In the genomic region with DNA sequence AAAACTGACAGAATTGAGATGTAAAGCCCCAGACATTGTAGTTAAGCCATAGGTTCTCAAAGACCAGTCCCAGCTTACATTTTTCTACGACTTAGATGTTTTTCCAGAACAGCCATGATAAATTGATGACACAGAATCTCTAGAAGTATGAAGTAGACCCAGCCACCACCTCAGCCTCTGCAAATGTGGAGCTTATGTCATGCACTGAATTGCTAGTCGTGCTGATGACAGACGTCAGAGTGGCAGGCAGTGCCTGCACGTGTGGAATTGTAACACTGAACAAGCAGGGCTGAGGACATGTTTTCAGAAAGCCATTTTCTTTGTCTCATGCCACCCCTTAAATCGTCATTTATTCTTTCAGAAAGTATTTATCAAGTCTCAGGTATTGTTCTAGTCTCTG, we compare ENCODE assay signal across 2 cellular contexts.
TF ChIP-seq lines count a peak whose summit lies in the region.

No MANE protein-coding gene starts in this region.

TF ChIP-seq in HCT116, 20 proteins besides CTCF, POLR2A, EP300 and RAD21:
- TF ChIP-seq EZH2phosphoT487 (IDR thresholded peaks at IDR 0.05; ENCODE audit: borderline replicate concordance) = no peak
- TF ChIP-seq SRF (IDR thresholded peaks at IDR 0.05; ENCODE audit: low read depth) = no peak
- no peak for TF ChIP-seq POLR2AphosphoS5 (IDR thresholded peaks at IDR 0.05; ENCODE audit: low read depth, low read length)
- TF ChIP-seq YY1 (IDR thresholded peaks at IDR 0.05; ENCODE audit: extremely low read depth, insufficient replicate concordance, low read depth, low read length) = no peak
- no peak for TF ChIP-seq FOSL1 (IDR thresholded peaks at IDR 0.05; ENCODE audit: low read depth)
- no peak for TF ChIP-seq ELF1 (IDR thresholded peaks at IDR 0.05; ENCODE audit: borderline replicate concordance, low read depth)
- TF ChIP-seq, protein P1, sequence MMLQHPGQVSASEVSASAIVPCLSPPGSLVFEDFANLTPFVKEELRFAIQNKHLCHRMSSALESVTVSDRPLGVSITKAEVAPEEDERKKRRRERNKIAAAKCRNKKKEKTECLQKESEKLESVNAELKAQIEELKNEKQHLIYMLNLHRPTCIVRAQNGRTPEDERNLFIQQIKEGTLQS (IDR thresholded peaks at IDR 0.05) = no peak
- no peak for TF ChIP-seq JUND (IDR thresholded peaks at IDR 0.05)
- TF ChIP-seq, protein P2, sequence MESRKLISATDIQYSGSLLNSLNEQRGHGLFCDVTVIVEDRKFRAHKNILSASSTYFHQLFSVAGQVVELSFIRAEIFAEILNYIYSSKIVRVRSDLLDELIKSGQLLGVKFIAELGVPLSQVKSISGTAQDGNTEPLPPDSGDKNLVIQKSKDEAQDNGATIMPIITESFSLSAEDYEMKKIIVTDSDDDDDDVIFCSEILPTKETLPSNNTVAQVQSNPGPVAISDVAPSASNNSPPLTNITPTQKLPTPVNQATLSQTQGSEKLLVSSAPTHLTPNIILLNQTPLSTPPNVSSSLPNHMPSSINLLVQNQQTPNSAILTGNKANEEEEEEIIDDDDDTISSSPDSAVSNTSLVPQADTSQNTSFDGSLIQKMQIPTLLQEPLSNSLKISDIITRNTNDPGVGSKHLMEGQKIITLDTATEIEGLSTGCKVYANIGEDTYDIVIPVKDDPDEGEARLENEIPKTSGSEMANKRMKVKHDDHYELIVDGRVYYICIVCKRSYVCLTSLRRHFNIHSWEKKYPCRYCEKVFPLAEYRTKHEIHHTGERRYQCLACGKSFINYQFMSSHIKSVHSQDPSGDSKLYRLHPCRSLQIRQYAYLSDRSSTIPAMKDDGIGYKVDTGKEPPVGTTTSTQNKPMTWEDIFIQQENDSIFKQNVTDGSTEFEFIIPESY (IDR thresholded peaks at IDR 0.05; ENCODE audit: extremely low read depth, insufficient replicate concordance, low read length) = no peak
- TF ChIP-seq, protein P3, sequence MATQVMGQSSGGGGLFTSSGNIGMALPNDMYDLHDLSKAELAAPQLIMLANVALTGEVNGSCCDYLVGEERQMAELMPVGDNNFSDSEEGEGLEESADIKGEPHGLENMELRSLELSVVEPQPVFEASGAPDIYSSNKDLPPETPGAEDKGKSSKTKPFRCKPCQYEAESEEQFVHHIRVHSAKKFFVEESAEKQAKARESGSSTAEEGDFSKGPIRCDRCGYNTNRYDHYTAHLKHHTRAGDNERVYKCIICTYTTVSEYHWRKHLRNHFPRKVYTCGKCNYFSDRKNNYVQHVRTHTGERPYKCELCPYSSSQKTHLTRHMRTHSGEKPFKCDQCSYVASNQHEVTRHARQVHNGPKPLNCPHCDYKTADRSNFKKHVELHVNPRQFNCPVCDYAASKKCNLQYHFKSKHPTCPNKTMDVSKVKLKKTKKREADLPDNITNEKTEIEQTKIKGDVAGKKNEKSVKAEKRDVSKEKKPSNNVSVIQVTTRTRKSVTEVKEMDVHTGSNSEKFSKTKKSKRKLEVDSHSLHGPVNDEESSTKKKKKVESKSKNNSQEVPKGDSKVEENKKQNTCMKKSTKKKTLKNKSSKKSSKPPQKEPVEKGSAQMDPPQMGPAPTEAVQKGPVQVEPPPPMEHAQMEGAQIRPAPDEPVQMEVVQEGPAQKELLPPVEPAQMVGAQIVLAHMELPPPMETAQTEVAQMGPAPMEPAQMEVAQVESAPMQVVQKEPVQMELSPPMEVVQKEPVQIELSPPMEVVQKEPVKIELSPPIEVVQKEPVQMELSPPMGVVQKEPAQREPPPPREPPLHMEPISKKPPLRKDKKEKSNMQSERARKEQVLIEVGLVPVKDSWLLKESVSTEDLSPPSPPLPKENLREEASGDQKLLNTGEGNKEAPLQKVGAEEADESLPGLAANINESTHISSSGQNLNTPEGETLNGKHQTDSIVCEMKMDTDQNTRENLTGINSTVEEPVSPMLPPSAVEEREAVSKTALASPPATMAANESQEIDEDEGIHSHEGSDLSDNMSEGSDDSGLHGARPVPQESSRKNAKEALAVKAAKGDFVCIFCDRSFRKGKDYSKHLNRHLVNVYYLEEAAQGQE (IDR thresholded peaks at IDR 0.05; ENCODE audit: low read depth) = no peak
- TF ChIP-seq EGR1 (IDR thresholded peaks at IDR 0.05; ENCODE audit: low read depth) = no peak

TF ChIP-seq in SK-N-SH, 30 proteins besides CTCF, POLR2A, EP300 and RAD21:
- TF ChIP-seq, protein P3 (IDR thresholded peaks at IDR 0.05; ENCODE audit: low read depth, low read length) = no peak
- TF ChIP-seq, protein P4, sequence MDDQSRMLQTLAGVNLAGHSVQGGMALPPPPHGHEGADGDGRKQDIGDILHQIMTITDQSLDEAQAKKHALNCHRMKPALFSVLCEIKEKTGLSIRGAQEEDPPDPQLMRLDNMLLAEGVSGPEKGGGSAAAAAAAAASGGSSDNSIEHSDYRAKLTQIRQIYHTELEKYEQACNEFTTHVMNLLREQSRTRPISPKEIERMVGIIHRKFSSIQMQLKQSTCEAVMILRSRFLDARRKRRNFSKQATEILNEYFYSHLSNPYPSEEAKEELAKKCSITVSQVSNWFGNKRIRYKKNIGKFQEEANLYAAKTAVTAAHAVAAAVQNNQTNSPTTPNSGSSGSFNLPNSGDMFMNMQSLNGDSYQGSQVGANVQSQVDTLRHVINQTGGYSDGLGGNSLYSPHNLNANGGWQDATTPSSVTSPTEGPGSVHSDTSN (IDR thresholded peaks at IDR 0.05) = 0 out of 2 replicates have a peak, but pooled peaks have one; percentile 3
- TF ChIP-seq GABPA (IDR thresholded peaks at IDR 0.05; ENCODE audit: low read depth) = no peak
- TF ChIP-seq EZH2phosphoT487 (IDR thresholded peaks at IDR 0.05; ENCODE audit: borderline replicate concordance, low read depth) = no peak
